11 cellular contexts compared by ENCODE assay signal in genomic region chr1:84259376-84259775, GRCh38.
"Had no signal": no experiment of that assay in that cellular context is flagged by ENCODE, and none has a peak within 500 bp of the region (broad histone marks: within the 10 kb centered on the region; RNA-seq: fewer than 3 reads in every experiment).

No MANE protein-coding gene starts in this region.

- H3K27me3 ChIP-seq: foreskin keratinocyte, tibial artery had no signal

- H3K4me3 ChIP-seq: tibial artery had no signal

- H3K27ac ChIP-seq: foreskin keratinocyte, tibial artery had no signal

- H3K9me3 ChIP-seq: tibial artery had no signal

- DNase-seq: activated CD4-positive, alpha-beta T cell treated with anti-CD3 and anti-CD28 coated beads, Interleukin-2, amount 50 U/mL, for 48 hours; activated CD4-positive, CD25-positive, alpha-beta regulatory T cell treated with anti-CD3 and anti-CD28 coated beads, Interleukin-2, amount 50 U/mL, for 72 hours; activated naive CD4-positive, alpha-beta T cell treated with anti-CD3 and anti-CD28 coated beads, Interleukin-2, amount 50 U/mL, for 16 hours; dermis blood vessel endothelial cell; effector memory CD8-positive, alpha-beta T cell; foreskin keratinocyte; mesendoderm; natural killer cell; retina; stimulated activated CD4-positive, alpha-beta T cell treated with anti-CD3 and anti-CD28 coated beads, Interleukin-2, amount 100 ng/mL, for 48 hours; tibial artery had no signal

- H3K36me3 ChIP-seq: tibial artery had no signal
